ENCODE assay signal across 8 cellular contexts in genomic region chr9:70418822-70419545, GRCh38. TPM values are rescaled to one million over a fixed set of nuclear protein-coding genes. Genes with fewer than 3 reads are reported as not detected.
DNase-seq lines count a peak whose midpoint lies in the region; ATAC-seq and TF ChIP-seq lines count a peak whose summit lies in the region.

No MANE protein-coding gene starts in this region.

- H3K36me3 ChIP-seq in SK-N-MC (ENCODE audit: insufficient read depth, low read length) = no peaks in the 10 kb centered on the region
- H3K36me3 ChIP-seq in osteoblast (ENCODE audit: insufficient read depth, low read length) = no peaks in the 10 kb centered on the region
- no peaks in the 10 kb centered on the region for H3K36me3 ChIP-seq in thoracic aorta

- peak overlapping the region; percentile 39 for H2AFZ ChIP-seq in osteoblast (ENCODE audit: low read length)

- TF ChIP-seq CTCF in osteoblast (IDR thresholded peaks at IDR 0.05; ENCODE audit: extremely low read depth, low read depth, low read length) (no peak), thoracic aorta (IDR thresholded peaks at IDR 0.05) (no peak)

- peak; percentile 50 for ATAC-seq in HG02571 (IDR thresholded peaks at IDR 0.05; ENCODE audit: unreplicated experiment)
- peak; percentile 69 for ATAC-seq in thoracic aorta (ENCODE audit: insufficient number of reproducible peaks, low FRiP score, low read depth)

- H3K4me1 Mint-ChIP-seq in activated naive CD8-positive, alpha-beta T cell (ENCODE audit: low read depth) = peaks cover 57% of the 10 kb centered on the region

- H3K27ac ChIP-seq in SK-N-MC = peak overlapping the region; percentile 100
- peak overlapping the region; percentile 99 for H3K27ac ChIP-seq in osteoblast (ENCODE audit: low read depth, low read length)
- H3K27ac ChIP-seq in thoracic aorta = peak overlapping the region; percentile 99

- H3K9me3 ChIP-seq in SK-N-MC (ENCODE audit: low read depth, low read length) = no peaks in the 10 kb centered on the region
- no peaks in the 10 kb centered on the region for H3K9me3 ChIP-seq in osteoblast (ENCODE audit: low read depth, low read length)
- no peaks in the 10 kb centered on the region for H3K9me3 ChIP-seq in thoracic aorta

- H3K36me3 Mint-ChIP-seq in activated naive CD8-positive, alpha-beta T cell = no peaks in the 10 kb centered on the region

- no peaks in the 10 kb centered on the region for H4K20me1 ChIP-seq in osteoblast (ENCODE audit: insufficient read depth, low read length)

- H3K27me3 ChIP-seq in osteoblast (ENCODE audit: insufficient read depth, low read length) (no peaks in the 10 kb centered on the region), thoracic aorta (replicated peaks; ENCODE audit: insufficient read depth) (no peaks in the 10 kb centered on the region)

- peak overlapping the region; percentile 96 for H3K9ac ChIP-seq in SK-N-MC (ENCODE audit: insufficient read length)

- H3K27ac Mint-ChIP-seq in activated naive CD8-positive, alpha-beta T cell = peak overlapping the region; percentile 100

- peak overlapping the region; percentile 85 for H3K4me2 ChIP-seq in osteoblast (ENCODE audit: insufficient read depth, low read length)

- no peaks in the 10 kb centered on the region for H3K27me3 Mint-ChIP-seq in activated naive CD8-positive, alpha-beta T cell

- H3K4me1 ChIP-seq in osteoblast (ENCODE audit: insufficient read depth, low read length) (peaks cover 34% of the 10 kb centered on the region), thoracic aorta (ENCODE audit: control insufficient read depth in 1 of 2, low read depth in 2 of 2) (peaks cover 34 to 56% of the 10 kb centered on the region in 2 donors)

- peak overlapping the region; percentile 96 for H3K4me3 Mint-ChIP-seq in activated naive CD8-positive, alpha-beta T cell

- H3K79me2 ChIP-seq in osteoblast (ENCODE audit: insufficient read depth, low read length) = no peaks in the 10 kb centered on the region

- DNase-seq in GM04503 (ENCODE audit: low read depth) = peak; percentile 79
- DNase-seq in NCI-H1092 (lab: John Stamatoyannopoulos, UW) = peak; percentile 69
- DNase-seq in SK-N-MC (ENCODE audit: low read depth, low spot score) = peak; percentile 70
- DNase-seq in glomerular visceral epithelial cell (ENCODE audit: extremely low spot score) = peak; percentile 98
- peak; percentile 98 for DNase-seq in osteoblast (ENCODE audit: insufficient read length, low spot score, missing footprints)
- peak; percentile 93 for DNase-seq in thoracic aorta (ENCODE audit: low spot score)

- no peaks in the 10 kb centered on the region for H3K9me3 Mint-ChIP-seq in activated naive CD8-positive, alpha-beta T cell (ENCODE audit: low read depth)

- peak overlapping the region; percentile 83 for H3K4me3 ChIP-seq in SK-N-MC
- H3K4me3 ChIP-seq in osteoblast (ENCODE audit: insufficient read depth, low read length) = peak overlapping the region; percentile 74
- H3K4me3 ChIP-seq in thoracic aorta = peak overlapping the region; percentile 74

RNA-seq across cellular contexts. Expression of gene KLF9, which starts 4.5 kb away (rescaled TPM):
- total RNA-seq in osteoblast = 46.9 and 51.8 TPM in 2 replicates
- total RNA-seq in thoracic aorta = 100 to 1,000 TPM; 165 to 187 TPM

Comparison
In these comparisons a context has a peak if more than half of its experiments do, and no peak if none do; other contexts are left out.
1. Peak in every context shown above with its lines: DNase-seq, ATAC-seq, H3K4me3 ChIP-seq and H3K27ac ChIP-seq.